1 cellular context compared by ENCODE assay signal in the genomic region with DNA sequence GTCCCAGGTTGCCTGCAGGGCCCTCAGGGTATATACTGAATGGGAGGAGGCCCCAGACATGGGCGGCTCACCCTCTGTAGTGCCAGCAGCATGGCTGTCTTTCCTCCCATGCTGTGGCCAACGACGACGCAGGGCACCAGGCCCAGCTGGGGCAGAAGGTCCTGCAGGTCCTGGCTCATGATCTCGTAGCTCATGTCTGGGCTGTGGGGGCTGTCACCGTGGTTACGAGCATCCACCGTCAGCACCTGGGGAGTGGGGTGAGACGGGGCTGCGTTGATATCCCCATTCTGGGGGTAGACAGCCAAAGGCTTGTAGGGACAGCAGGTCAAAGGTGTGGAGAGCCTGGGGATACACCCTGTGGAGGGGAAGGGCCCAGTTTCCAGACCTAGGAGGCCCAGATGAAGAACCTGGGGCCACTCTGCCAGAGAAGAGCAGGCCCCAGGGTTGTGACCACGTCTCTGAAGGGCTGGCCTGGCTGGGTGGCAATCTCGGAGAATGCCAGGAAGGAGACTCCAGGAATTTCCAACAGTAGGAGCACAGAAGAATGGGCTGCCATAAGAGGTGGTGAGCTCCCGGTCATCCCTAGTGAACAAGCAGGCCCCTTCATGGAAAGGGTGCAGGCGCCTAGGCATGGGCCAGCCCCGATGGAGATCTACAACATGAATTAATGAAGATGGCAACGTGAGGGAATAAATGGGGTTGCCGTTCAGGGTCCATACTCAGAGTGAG.
TF ChIP-seq lines count a peak whose summit lies in the region.

No MANE protein-coding gene starts in this region.

TF ChIP-seq in endothelial cell of umbilical vein, 7 proteins besides CTCF, POLR2A, EP300 and RAD21:
- TF ChIP-seq JUN (IDR thresholded peaks at IDR 0.05; ENCODE audit: borderline replicate concordance, insufficient read depth, insufficient read length, low read depth) (no peak), FOS (IDR thresholded peaks at IDR 0.05; ENCODE audit: borderline replicate concordance, insufficient read depth, low read length) (no peak), POLR2AphosphoS5 (IDR thresholded peaks at IDR 0.05; ENCODE audit: insufficient read depth, low read depth, low read length) (no peak), EZH2 (IDR thresholded peaks at IDR 0.05; ENCODE audit: borderline replicate concordance, low read depth, low read length, severe bottlenecking) (no peak), GATA2 (IDR thresholded peaks at IDR 0.05; ENCODE audit: insufficient read depth, insufficient read length, low read depth, low read length) (no peak), MYC (IDR thresholded peaks at IDR 0.05; ENCODE audit: low read depth, low read length) (no peak)
- TF ChIP-seq, protein P1, sequence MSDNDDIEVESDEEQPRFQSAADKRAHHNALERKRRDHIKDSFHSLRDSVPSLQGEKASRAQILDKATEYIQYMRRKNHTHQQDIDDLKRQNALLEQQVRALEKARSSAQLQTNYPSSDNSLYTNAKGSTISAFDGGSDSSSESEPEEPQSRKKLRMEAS (IDR thresholded peaks at IDR 0.05; ENCODE audit: insufficient read depth, insufficient read length) = no peak
TF ChIP-seq in endothelial cell of umbilical vein: peak in this region for 0.
